ENCODE assay signal across 21 cellular contexts in the genomic region with DNA sequence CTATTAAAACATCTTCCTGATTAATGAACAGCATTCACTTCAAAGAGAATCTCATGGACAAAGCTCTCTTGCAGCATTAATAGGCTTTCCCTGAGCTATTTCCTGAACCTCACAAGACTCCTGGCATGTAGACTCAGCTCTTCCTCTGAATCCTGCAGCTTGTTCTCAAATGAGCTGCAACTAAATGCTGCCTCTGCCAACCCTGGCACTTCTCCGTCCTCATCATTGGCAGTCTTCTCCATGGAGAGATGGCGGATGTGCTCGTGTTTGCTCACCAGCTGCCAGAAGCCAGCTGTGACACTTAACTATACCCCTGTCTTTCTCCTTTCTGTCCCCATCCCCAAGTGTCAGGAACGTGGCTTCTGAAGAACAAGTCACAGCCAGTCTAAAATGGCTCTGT.
DNase-seq lines count a peak whose midpoint lies in the region; ATAC-seq and TF ChIP-seq lines count a peak whose summit lies in the region.
"Had no signal": no experiment of that assay in that cellular context is flagged by ENCODE, and none has a peak within 500 bp of the region (broad histone marks: within the 10 kb centered on the region; RNA-seq: fewer than 3 reads in every experiment).

No MANE protein-coding gene starts in this region.

- WGBS in suprapubic skin = 36% methylated on average over 4 of the region's 4 CpGs
- WGBS in right lobe of liver (ENCODE audit: insufficient coverage, low coverage, low lambda C conversion rate, missing lambda C conversion rate) = no CpG with 5 or more reads among the region's 4 CpGs

- TF ChIP-seq EP300 in suprapubic skin (IDR thresholded peaks at IDR 0.05) = no peak

- intact Hi-C loops in right lobe of liver (cut with DNase I) = no loop called here

- H3K9me3 ChIP-seq in suprapubic skin (no peaks in the 10 kb centered on the region), right lobe of liver (no peaks in the 10 kb centered on the region)
- H3K9me3 ChIP-seq: body of pancreas, Peyer's patch, testis had no signal

- ATAC-seq in HG03175 (IDR thresholded peaks at IDR 0.05; ENCODE audit: unreplicated experiment) (no peak), right lobe of liver (no peak)
- ATAC-seq: body of pancreas; naive thymus-derived CD8-positive, alpha-beta T cell had no signal

- peak; percentile 14 for DNase-seq in NCI-H1092 treated with DMSO at 0.1 percent for 48 hours (lab: John Stamatoyannopoulos, UW)
- no peak for DNase-seq in NCI-H1092 (lab: John Stamatoyannopoulos, UW)
- peak; percentile 43 to 83 for DNase-seq in cerebellar nuclear complex (lab: John Stamatoyannopoulos, UW)
- DNase-seq in inferior parietal cortex (ENCODE audit: extremely low spot score) = peak; percentile 55
- no peak for DNase-seq in suprapubic skin (ENCODE audit: low spot score in 2 of 2)
- no peak for DNase-seq in activated CD4-positive, alpha-beta T cell treated with anti-CD3 and anti-CD28 coated beads for 48 hours
- DNase-seq in right lobe of liver = no peak
- DNase-seq: activated gamma-delta T cell treated with Interleukin-2 at 50 U/mL for 16 hours; body of pancreas; CD4-positive, alpha-beta memory T cell; effector memory CD4-positive, alpha-beta T cell; Karpas-422; naive thymus-derived CD8-positive, alpha-beta T cell; NCI-H1436 treated with DMSO at 0.1 percent for 48 hours; NCI-H748 treated with DMSO at 0.1 percent for 48 hours; Peyer's patch; SW 1271; testis had no signal

- peak overlapping the region; percentile 79 for H3K27ac ChIP-seq in suprapubic skin
- no peak overlapping the region for H3K27ac ChIP-seq in right lobe of liver
- H3K27ac ChIP-seq: 22Rv1, body of pancreas, testis had no signal

- H3K4me3 ChIP-seq in suprapubic skin (no peak overlapping the region), right lobe of liver (no peak overlapping the region)
- H3K4me3 ChIP-seq: body of pancreas, Peyer's patch, testis had no signal

- peaks cover 10% of the 10 kb centered on the region for H3K36me3 ChIP-seq in suprapubic skin
- H3K36me3 ChIP-seq in right lobe of liver = peaks cover 0 to 8% (median 0%) of the 10 kb centered on the region in 4 donors
- H3K36me3 ChIP-seq: WERI-Rb-1 had no signal

- no peaks in the 10 kb centered on the region for H3K27me3 ChIP-seq in suprapubic skin
- no peaks in the 10 kb centered on the region for H3K27me3 ChIP-seq in right lobe of liver
- H3K27me3 ChIP-seq: body of pancreas, Peyer's patch, testis had no signal

- TF ChIP-seq CTCF in suprapubic skin (IDR thresholded peaks at IDR 0.05) (no peak), right lobe of liver (IDR thresholded peaks at IDR 0.05) (no peak)

- H3K4me1 ChIP-seq in suprapubic skin = peaks cover 43% of the 10 kb centered on the region
- peaks cover 0 to 22% (median 0%) of the 10 kb centered on the region in 4 donors for H3K4me1 ChIP-seq in right lobe of liver

- no peak for TF ChIP-seq POLR2A in suprapubic skin (IDR thresholded peaks at IDR 0.05)
- no peak for TF ChIP-seq POLR2A in right lobe of liver (IDR thresholded peaks at IDR 0.05)

Comparison
In these comparisons a context has a peak if more than half of its experiments do, and no peak if none do; other contexts are left out.
1. DNase-seq: peak in NCI-H1092 treated with DMSO at 0.1 percent for 48 hours (single experiment), cerebellar nuclear complex (2 of 2) and inferior parietal cortex (single experiment); none in NCI-H1092 (single experiment), suprapubic skin (0 of 2), activated CD4-positive, alpha-beta T cell treated with anti-CD3 and anti-CD28 coated beads for 48 hours (single experiment) and right lobe of liver (0 of 3).